Comparison of ENCODE assay signal across 1 cellular context in the genomic region with DNA sequence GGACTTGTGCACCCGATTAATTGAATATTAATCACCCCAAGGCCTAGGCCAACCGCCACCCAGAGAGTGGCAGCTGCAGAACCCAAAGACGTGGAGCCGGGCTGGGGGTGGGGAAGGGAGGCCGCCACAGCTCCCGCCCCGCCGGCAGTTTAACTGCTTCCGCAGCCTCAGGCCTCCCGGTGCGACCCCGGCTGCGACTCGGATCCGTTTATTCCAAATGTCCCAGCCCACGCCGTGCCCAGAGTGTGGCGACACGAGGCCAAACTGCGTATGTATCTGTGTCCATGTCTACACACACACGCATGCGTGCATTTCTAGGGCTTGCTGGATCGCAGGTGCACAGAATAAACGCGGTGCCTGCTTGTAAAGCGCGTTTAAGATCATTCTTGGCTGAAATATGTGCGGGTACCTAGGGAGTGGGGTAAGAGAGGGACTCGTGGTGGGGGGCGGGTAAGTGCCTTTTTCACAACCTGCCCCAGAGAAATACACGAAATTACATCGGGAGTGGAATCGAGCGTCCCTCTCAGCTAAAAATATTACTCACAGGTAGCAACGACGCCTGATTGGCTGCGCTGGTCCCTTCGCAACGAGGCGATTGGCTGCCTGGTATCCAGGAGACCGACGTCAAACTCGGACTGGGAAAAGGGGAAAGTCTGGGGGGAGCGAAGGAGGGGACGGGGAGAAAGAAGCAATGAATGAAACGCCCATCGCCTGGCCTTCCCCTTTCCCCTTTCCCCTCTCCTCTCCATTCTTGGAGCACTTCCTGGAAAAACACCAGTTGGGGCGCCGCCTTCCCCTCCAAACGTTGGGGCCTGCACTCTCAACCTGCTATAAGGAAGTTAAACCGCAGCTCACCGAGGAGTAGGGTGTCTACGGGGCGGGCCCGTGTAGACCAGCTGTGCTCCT.
TF ChIP-seq lines count a peak whose summit lies in the region.

No MANE protein-coding gene starts in this region.

TF ChIP-seq in HepG2, 621 proteins besides CTCF, POLR2A, EP300 and RAD21 (continued from another document and continues in another):
- TF ChIP-seq MNT (IDR thresholded peaks at IDR 0.05) (no peak), REXO4 (CRISPR knock-in tag; IDR thresholded peaks at IDR 0.05; ENCODE audit: borderline replicate concordance) (peak; percentile 78), AGO1 (IDR thresholded peaks at IDR 0.05; ENCODE audit: low read depth, low read length, poor library complexity, severe bottlenecking) (no peak), ZC3H13 (CRISPR knock-in tag; IDR thresholded peaks at IDR 0.05) (no peak; the same call in 1 of the 2 replicates), ZMYM2 (CRISPR knock-in tag; IDR thresholded peaks at IDR 0.05) (peak; percentile 33; the same call in 1 of the 2 replicates), HNRNPLL (IDR thresholded peaks at IDR 0.05; ENCODE audit: low read depth, low read length, poor library complexity, severe bottlenecking) (peak; percentile 17), FOXP1 (IDR thresholded peaks at IDR 0.05) (no peak), FOXP1 (CRISPR knock-in tag; IDR thresholded peaks at IDR 0.05) (peak; percentile 58; the same call in 1 of the 2 replicates), HNF4A (CRISPR knock-in tag; IDR thresholded peaks at IDR 0.05) (peak; percentile 33; the same call in 1 of the 2 replicates), NR3C1 (CRISPR knock-in tag; IDR thresholded peaks at IDR 0.05) (no peak), ZGPAT (CRISPR knock-in tag; IDR thresholded peaks at IDR 0.05) (peak; percentile 46; the same call in 1 of the 2 replicates), ZNF335 (CRISPR knock-in tag; IDR thresholded peaks at IDR 0.05) (no peak), ZFYVE20 (CRISPR knock-in tag; IDR thresholded peaks at IDR 0.05; ENCODE audit: borderline replicate concordance, low read depth) (no peak), RCOR2 (CRISPR knock-in tag; IDR thresholded peaks at IDR 0.05) (peak; percentile 69; the same call in 1 of the 2 replicates), ZFY (CRISPR knock-in tag; IDR thresholded peaks at IDR 0.05) (peak; percentile 84), ZNF616 (CRISPR knock-in tag; IDR thresholded peaks at IDR 0.05; ENCODE audit: low read depth) (peak; percentile 86; the same call in 1 of the 2 replicates), ZNF318 (CRISPR knock-in tag; IDR thresholded peaks at IDR 0.05) (no peak), GFI1 (CRISPR knock-in tag; IDR thresholded peaks at IDR 0.05; ENCODE audit: borderline replicate concordance) (peak; percentile 60; the same call in 1 of the 2 replicates), ZNF674 (CRISPR knock-in tag; IDR thresholded peaks at IDR 0.05; ENCODE audit: low read depth) (peak; percentile 74; the same call in 1 of the 2 replicates), SP5 (CRISPR knock-in tag; IDR thresholded peaks at IDR 0.05; ENCODE audit: borderline replicate concordance, low read depth) (peak; percentile 57; the same call in 1 of the 2 replicates), NFE2L2 (IDR thresholded peaks at IDR 0.05; ENCODE audit: low read length) (no peak)
- TF ChIP-seq, protein P1, sequence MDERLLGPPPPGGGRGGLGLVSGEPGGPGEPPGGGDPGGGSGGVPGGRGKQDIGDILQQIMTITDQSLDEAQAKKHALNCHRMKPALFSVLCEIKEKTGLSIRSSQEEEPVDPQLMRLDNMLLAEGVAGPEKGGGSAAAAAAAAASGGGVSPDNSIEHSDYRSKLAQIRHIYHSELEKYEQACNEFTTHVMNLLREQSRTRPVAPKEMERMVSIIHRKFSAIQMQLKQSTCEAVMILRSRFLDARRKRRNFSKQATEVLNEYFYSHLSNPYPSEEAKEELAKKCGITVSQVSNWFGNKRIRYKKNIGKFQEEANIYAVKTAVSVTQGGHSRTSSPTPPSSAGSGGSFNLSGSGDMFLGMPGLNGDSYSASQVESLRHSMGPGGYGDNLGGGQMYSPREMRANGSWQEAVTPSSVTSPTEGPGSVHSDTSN (CRISPR knock-in tag; IDR thresholded peaks at IDR 0.05): 0 out of 2 replicates have a peak, but pooled peaks have one; percentile 42
- TF ChIP-seq, protein P2, sequence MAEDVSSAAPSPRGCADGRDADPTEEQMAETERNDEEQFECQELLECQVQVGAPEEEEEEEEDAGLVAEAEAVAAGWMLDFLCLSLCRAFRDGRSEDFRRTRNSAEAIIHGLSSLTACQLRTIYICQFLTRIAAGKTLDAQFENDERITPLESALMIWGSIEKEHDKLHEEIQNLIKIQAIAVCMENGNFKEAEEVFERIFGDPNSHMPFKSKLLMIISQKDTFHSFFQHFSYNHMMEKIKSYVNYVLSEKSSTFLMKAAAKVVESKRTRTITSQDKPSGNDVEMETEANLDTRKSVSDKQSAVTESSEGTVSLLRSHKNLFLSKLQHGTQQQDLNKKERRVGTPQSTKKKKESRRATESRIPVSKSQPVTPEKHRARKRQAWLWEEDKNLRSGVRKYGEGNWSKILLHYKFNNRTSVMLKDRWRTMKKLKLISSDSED (CRISPR knock-in tag; IDR thresholded peaks at IDR 0.05): no peak; the same call in 1 of the 2 replicates
- TF ChIP-seq, protein P3, sequence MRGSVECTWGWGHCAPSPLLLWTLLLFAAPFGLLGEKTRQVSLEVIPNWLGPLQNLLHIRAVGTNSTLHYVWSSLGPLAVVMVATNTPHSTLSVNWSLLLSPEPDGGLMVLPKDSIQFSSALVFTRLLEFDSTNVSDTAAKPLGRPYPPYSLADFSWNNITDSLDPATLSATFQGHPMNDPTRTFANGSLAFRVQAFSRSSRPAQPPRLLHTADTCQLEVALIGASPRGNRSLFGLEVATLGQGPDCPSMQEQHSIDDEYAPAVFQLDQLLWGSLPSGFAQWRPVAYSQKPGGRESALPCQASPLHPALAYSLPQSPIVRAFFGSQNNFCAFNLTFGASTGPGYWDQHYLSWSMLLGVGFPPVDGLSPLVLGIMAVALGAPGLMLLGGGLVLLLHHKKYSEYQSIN (CRISPR knock-in tag; IDR thresholded peaks at IDR 0.05; ENCODE audit: borderline replicate concordance): no peak
- TF ChIP-seq, protein P4, sequence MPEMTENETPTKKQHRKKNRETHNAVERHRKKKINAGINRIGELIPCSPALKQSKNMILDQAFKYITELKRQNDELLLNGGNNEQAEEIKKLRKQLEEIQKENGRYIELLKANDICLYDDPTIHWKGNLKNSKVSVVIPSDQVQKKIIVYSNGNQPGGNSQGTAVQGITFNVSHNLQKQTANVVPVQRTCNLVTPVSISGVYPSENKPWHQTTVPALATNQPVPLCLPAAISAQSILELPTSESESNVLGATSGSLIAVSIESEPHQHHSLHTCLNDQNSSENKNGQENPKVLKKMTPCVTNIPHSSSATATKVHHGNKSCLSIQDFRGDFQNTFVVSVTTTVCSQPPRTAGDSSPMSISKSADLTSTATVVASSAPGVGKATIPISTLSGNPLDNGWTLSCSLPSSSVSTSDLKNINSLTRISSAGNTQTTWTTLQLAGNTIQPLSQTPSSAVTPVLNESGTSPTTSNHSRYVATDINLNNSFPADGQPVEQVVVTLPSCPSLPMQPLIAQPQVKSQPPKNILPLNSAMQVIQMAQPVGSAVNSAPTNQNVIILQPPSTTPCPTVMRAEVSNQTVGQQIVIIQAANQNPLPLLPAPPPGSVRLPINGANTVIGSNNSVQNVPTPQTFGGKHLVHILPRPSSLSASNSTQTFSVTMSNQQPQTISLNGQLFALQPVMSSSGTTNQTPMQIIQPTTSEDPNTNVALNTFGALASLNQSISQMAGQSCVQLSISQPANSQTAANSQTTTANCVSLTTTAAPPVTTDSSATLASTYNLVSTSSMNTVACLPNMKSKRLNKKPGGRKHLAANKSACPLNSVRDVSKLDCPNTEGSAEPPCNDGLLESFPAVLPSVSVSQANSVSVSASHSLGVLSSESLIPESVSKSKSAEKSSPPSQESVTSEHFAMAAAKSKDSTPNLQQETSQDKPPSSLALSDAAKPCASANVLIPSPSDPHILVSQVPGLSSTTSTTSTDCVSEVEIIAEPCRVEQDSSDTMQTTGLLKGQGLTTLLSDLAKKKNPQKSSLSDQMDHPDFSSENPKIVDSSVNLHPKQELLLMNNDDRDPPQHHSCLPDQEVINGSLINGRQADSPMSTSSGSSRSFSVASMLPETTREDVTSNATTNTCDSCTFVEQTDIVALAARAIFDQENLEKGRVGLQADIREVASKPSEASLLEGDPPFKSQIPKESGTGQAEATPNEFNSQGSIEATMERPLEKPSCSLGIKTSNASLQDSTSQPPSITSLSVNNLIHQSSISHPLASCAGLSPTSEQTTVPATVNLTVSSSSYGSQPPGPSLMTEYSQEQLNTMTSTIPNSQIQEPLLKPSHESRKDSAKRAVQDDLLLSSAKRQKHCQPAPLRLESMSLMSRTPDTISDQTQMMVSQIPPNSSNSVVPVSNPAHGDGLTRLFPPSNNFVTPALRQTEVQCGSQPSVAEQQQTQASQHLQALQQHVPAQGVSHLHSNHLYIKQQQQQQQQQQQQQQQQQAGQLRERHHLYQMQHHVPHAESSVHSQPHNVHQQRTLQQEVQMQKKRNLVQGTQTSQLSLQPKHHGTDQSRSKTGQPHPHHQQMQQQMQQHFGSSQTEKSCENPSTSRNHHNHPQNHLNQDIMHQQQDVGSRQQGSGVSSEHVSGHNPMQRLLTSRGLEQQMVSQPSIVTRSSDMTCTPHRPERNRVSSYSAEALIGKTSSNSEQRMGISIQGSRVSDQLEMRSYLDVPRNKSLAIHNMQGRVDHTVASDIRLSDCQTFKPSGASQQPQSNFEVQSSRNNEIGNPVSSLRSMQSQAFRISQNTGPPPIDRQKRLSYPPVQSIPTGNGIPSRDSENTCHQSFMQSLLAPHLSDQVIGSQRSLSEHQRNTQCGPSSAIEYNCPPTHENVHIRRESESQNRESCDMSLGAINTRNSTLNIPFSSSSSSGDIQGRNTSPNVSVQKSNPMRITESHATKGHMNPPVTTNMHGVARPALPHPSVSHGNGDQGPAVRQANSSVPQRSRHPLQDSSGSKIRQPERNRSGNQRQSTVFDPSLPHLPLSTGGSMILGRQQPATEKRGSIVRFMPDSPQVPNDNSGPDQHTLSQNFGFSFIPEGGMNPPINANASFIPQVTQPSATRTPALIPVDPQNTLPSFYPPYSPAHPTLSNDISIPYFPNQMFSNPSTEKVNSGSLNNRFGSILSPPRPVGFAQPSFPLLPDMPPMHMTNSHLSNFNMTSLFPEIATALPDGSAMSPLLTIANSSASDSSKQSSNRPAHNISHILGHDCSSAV (CRISPR knock-in tag; IDR thresholded peaks at IDR 0.05; ENCODE audit: borderline replicate concordance): no peak
